Comparison of ENCODE assay signal across 26 cellular contexts in the genomic region with DNA sequence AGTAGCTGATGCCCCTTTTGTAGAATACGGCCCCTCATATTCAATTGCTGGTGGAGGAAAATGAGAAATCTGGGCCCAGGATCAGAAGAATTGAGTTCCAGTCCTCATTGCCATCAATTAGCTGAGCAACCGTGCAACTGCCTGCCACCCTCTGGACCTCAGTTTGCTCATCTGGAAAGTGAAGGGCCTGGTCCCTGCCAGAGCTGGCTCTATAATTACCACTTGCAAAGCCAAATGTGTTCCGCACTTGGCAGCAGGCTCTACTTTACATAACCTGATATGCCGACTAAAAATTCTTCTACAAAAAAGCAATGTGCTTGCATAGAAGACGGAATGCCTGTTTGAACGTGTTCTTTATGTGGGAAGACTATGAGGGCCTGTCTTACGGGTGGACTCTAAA. TPM values are rescaled to one million over a fixed set of nuclear protein-coding genes. Genes with fewer than 3 reads are reported as not detected.
"Had no signal": no experiment of that assay in that cellular context is flagged by ENCODE, and none has a peak within 500 bp of the region (broad histone marks: within the 10 kb centered on the region; RNA-seq: fewer than 3 reads in every experiment).

No MANE protein-coding gene starts in this region.

- ATAC-seq: pancreas; right lobe of liver; stimulated activated memory B cell treated with anti-CD40 and anti-IgM and Interleukin-4, amounts not matched to agents 10 μg/mL and 1 μg/mL and 100 μg/mL, for 72 hours had no signal

- H3K27ac ChIP-seq: gastrocnemius medialis, left ventricle myocardium inferior, pancreas, right lobe of liver, spleen had no signal

- H3K9me3 ChIP-seq: gastrocnemius medialis, left ventricle myocardium inferior, pancreas, right lobe of liver, spleen had no signal

- DNase-seq: cortex of kidney; effector CD8-positive, alpha-beta T cell; gastrocnemius medialis; glutamatergic neuron; immature natural killer cell; left ventricle myocardium inferior; mesenchymal stem cell; naive B cell; occipital lobe; pancreas; right lobe of liver; spleen; stimulated activated CD4-positive, alpha-beta T cell treated with anti-CD3 and anti-CD28 coated beads, Interleukin-15, amount 100 ng/mL, for 24 hours; stimulated activated CD4-positive, alpha-beta T cell treated with anti-CD3 and anti-CD28 coated beads, Interleukin-1b, Interleukin-23, amount 100 ng/mL, for 48 hours; stimulated activated CD4-positive, alpha-beta T cell treated with anti-CD3 and anti-CD28 coated beads, Interleukin-4, amount 100 ng/mL, for 24 hours; trophoblast cell had no signal

- H3K27me3 ChIP-seq: dorsolateral prefrontal cortex, gastrocnemius medialis, pancreas, right lobe of liver, spleen had no signal

- H3K4me3 ChIP-seq: dorsolateral prefrontal cortex, gastrocnemius medialis, left ventricle myocardium inferior, lung, pancreas, right lobe of liver, spleen had no signal

- H3K36me3 ChIP-seq: gastrocnemius medialis, left ventricle myocardium inferior, pancreas, spleen had no signal

- H3K4me1 ChIP-seq: gastrocnemius medialis, pancreas had no signal

RNA-seq across cellular contexts. Expression of gene MUC13, which starts 38.8 kb away (rescaled TPM):
- total RNA-seq: chondrocyte, fibroblast of villous mesenchyme, occipital lobe, progenitor cell of endocrine pancreas, skeletal muscle tissue, temporal lobe, urinary bladder had no signal
- polyA plus RNA-seq: immature natural killer cell, keratinocyte, urinary bladder had no signal
